29 cellular contexts compared by ENCODE assay signal in genomic region chr1:208381481-208381880, GRCh38.
"Had no signal": no experiment of that assay in that cellular context is flagged by ENCODE, and none has a peak within 500 bp of the region (broad histone marks: within the 10 kb centered on the region; RNA-seq: fewer than 3 reads in every experiment).

No MANE protein-coding gene starts in this region.

- H3K4me3 Mint-ChIP-seq: mesothelial cell of epicardium; natural killer cell; nephron progenitor cell; neural progenitor cell; stimulated activated naive CD8-positive, alpha-beta T cell treated with anti-CD3 and anti-CD28 coated beads, Interleukin-15, Interleukin-2, amounts not matched to agents 100 ng/mL and 50 ng/mL, for 24 hours had no signal

- H3K36me3 Mint-ChIP-seq: mesothelial cell of epicardium, naive B cell, natural killer cell, neural progenitor cell had no signal

- H3K27me3 Mint-ChIP-seq: naive B cell, progenitor cell of endocrine pancreas had no signal

- H3K4me1 ChIP-seq: left lung, lower lobe of right lung, neural progenitor cell, right atrium auricular region, suprapubic skin, tibial artery, upper lobe of right lung had no signal

- H3K9me3 ChIP-seq: left lung, lower lobe of right lung, neutrophil, ovary, right atrium auricular region, suprapubic skin, thoracic aorta, tibial artery, upper lobe of right lung had no signal

- H3K27ac Mint-ChIP-seq: mesothelial cell of epicardium; natural killer cell; nephron progenitor cell; neural progenitor cell; progenitor cell of endocrine pancreas; stimulated activated naive CD8-positive, alpha-beta T cell treated with anti-CD3 and anti-CD28 coated beads, Interleukin-15, Interleukin-2, amounts not matched to agents 100 ng/mL and 50 ng/mL, for 24 hours had no signal

- H3K27me3 ChIP-seq: left lung, neural progenitor cell, neutrophil, ovary, right atrium auricular region, suprapubic skin, tibial artery, upper lobe of right lung had no signal

- H3K4me3 ChIP-seq: left lung, lower lobe of right lung, neural progenitor cell, ovary, right atrium auricular region, skin epidermis, suprapubic skin, thoracic aorta, tibial artery, upper lobe of right lung had no signal

- DNase-seq: hippocampal formation; kidney glomerular epithelial cell; left colon; left lung; lower lobe of right lung; mammary epithelial cell; mesenchymal stem cell; naive B cell; natural killer cell; nephron progenitor cell; ovary; stimulated activated CD4-positive, alpha-beta T cell treated with anti-CD3 and anti-CD28 coated beads, Interleukin-12 subunit alpha, Interleukin-12 subunit beta, amount 100 ng/mL, for 4 hours; stimulated activated CD4-positive, alpha-beta T cell treated with anti-CD3 and anti-CD28 coated beads, Interleukin-15, amount 100 ng/mL, for 24 hours; stimulated activated CD4-positive, alpha-beta T cell treated with anti-CD3 and anti-CD28 coated beads, Interleukin-2, amount 100 ng/mL, for 24 hours; stimulated activated CD4-positive, alpha-beta T cell treated with anti-CD3 and anti-CD28 coated beads, Interleukin-4, amount 100 ng/mL, for 1 hour; stimulated activated naive CD4-positive, alpha-beta T cell; tibial artery; trophoblast cell; upper lobe of right lung had no signal

- H3K4me1 Mint-ChIP-seq: naive B cell, natural killer cell, nephron progenitor cell, neural progenitor cell had no signal

- H3K27ac ChIP-seq: left lung, lower lobe of right lung, neural progenitor cell, neutrophil, ovary, right atrium auricular region, skin epidermis, suprapubic skin, thoracic aorta, tibial artery, upper lobe of right lung had no signal

- H3K9me3 Mint-ChIP-seq: mesothelial cell of epicardium; natural killer cell; neural progenitor cell; stimulated activated naive CD8-positive, alpha-beta T cell treated with anti-CD3 and anti-CD28 coated beads, Interleukin-15, Interleukin-2, amounts not matched to agents 100 ng/mL and 50 ng/mL, for 24 hours had no signal

- ATAC-seq: left colon, left lung, lower lobe of right lung, natural killer cell, sciatic nerve had no signal
